9 cellular contexts compared by ENCODE assay signal in the genomic region with DNA sequence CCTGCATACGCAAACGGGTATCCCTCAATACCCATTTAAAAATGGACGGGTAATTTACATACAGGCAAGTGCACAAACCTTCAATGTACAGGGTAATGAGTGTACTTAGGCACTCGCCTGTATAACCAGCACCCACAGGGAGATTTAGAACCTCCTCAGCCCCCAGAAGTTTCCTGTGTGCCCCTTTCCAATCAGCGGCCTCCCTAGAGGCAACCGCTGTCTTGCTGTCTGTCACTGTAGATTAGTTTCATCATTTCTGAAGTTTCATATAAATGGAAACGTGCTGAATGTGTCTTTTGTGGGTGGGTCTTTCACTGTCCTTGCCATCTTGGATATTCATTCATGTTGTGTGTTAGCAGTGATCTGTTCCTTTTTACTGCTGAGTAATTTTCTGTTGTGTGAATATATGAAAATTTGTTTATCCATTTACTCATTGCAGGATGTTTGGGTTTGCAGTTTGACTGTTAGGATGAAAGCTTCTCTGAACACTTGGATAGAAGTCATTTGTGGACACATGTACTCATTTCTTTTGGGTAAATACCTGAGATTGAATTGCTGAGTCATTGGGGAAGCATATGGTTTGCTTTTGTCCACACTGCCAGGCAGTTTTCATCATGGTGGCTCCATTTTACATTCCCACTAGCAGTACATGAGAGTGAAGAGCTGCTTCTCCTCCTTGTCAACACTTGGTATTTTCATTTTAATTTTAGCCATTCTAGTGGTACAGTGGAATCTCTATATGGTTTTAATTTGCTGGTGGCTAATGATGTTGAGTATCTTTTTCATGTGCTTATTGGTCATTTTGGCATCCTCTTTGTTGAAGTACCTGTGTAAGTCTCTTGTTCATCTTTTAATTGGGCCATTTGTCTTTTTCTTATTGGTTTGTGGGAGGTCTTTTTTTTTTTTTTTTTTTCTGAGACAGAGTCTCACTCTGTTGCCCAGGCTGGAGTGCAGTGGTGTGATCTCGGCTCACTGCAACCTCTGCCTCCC. TPM values are rescaled to one million over a fixed set of nuclear protein-coding genes. Genes with fewer than 3 reads are reported as not detected.
DNase-seq lines count a peak whose midpoint lies in the region; ATAC-seq, FAIRE-seq and TF ChIP-seq lines count a peak whose summit lies in the region.
"Had no signal": no experiment of that assay in that cellular context is flagged by ENCODE, and none has a peak within 500 bp of the region (broad histone marks: within the 10 kb centered on the region; RNA-seq: fewer than 3 reads in every experiment).

No MANE protein-coding gene starts in this region.

- peaks cover 17 to 49% (median 24%) of the 10 kb centered on the region in 4 donors for H3K4me1 Mint-ChIP-seq in CD4-positive, CD25-positive, alpha-beta regulatory T cell

- no peak overlapping the region for H3K4me3 ChIP-seq in CD4-positive, CD25-positive, alpha-beta regulatory T cell (ENCODE audit: low read depth, low read length)
- H3K4me3 ChIP-seq in K562 = peak overlapping the region; percentile 21; the same call in 1 of the 2 replicates

- no TSS peak for BruUV-seq in K562 (replicated peaks; lab: Mats Ljungman, UMichigan)

- no peaks in the 10 kb centered on the region for H3K9me1 ChIP-seq in K562 (ENCODE audit: control insufficient read depth, insufficient read depth, low read length)

- TF ChIP-seq CTCF in K562 (IDR thresholded peaks at IDR 0.05 in 2 of 3, conservative IDR thresholded peaks at IDR 0.05 in 1 of 3; ENCODE audit: insufficient read depth in 2 of 3, low read depth in 1 of 3, low read length in 3 of 3) = no peak

- H4K20me1 ChIP-seq in K562 (replicated peaks; ENCODE audit: control insufficient read depth, insufficient read depth, low read length) = no peaks in the 10 kb centered on the region

- peaks cover 82% of the 10 kb centered on the region for H3K79me2 ChIP-seq in K562 (ENCODE audit: control insufficient read depth, insufficient read depth, low read length)

- POLR2A ChIA-PET in K562 (lab: Yijun Ruan, JAX) = interaction anchor here (0.6 to 3.8 kb wide), 4 partner anchors 9 to 14 kb away, joined by 4 to 34 read pairs (median 18); no protein-coding TSS in a partner anchor

- 7% methylated on average over 7 of the region's 8 CpGs for WGBS in K562 (ENCODE audit: insufficient coverage, low coverage, missing lambda C conversion rate)

- H3K4me1 ChIP-seq in CD4-positive, CD25-positive, alpha-beta regulatory T cell (ENCODE audit: control insufficient read depth, insufficient read depth, low read length, poor library complexity, severe bottlenecking) = peaks cover 47% of the 10 kb centered on the region
- H3K4me1 ChIP-seq in K562 (replicated peaks in 1 of 2; ENCODE audit: control insufficient read depth in 2 of 2, insufficient read depth in 2 of 2, low read length in 2 of 2) = peaks cover 67 to 82% of the 10 kb centered on the region in 2 experiments

- H3K9me3 ChIP-seq in CD4-positive, CD25-positive, alpha-beta regulatory T cell (ENCODE audit: control insufficient read depth in 2 of 2, low read length in 2 of 2) = no peaks in the 10 kb centered on the region
- no peaks in the 10 kb centered on the region for H3K9me3 ChIP-seq in K562 (replicated peaks; ENCODE audit: control insufficient read depth, insufficient read depth, low read depth, low read length)

- peak overlapping the region; percentile 80 to 85; a peak in 3 of 4 replicates for H3K9ac ChIP-seq in K562 (ENCODE audit: insufficient read depth in 1 of 2, low read depth in 2 of 2, low read length in 2 of 2)

- peak overlapping the region; percentile 80 for H3K4me2 ChIP-seq in K562 (ENCODE audit: insufficient read depth, low read length)

- no peak overlapping the region for H3K27ac ChIP-seq in CD4-positive, CD25-positive, alpha-beta regulatory T cell (ENCODE audit: insufficient read depth, low read length, poor library complexity, severe bottlenecking)
- peak overlapping the region; percentile 91 for H3K27ac ChIP-seq in K562 (ENCODE audit: extremely low read depth, low read depth, low read length)

- no peak for TF ChIP-seq EP300 in K562 (IDR thresholded peaks at IDR 0.05; ENCODE audit: low read length)

- peak overlapping the region; percentile 85 for H2AFZ ChIP-seq in K562 (ENCODE audit: low read depth, low read length)

- peaks cover 0 to 2% (median 0%) of the 10 kb centered on the region in 7 donors for H3K9me3 Mint-ChIP-seq in CD4-positive, CD25-positive, alpha-beta regulatory T cell

- TF ChIP-seq POLR2A in K562 (conservative IDR thresholded peaks at IDR 0.05) = no peak

- no peak for FAIRE-seq in K562 (lab: Jason Lieb, UNC)

- H3K27me3 Mint-ChIP-seq in CD4-positive, CD25-positive, alpha-beta regulatory T cell = no peaks in the 10 kb centered on the region

- ATAC-seq in CD4-positive, CD25-positive, alpha-beta regulatory T cell (ENCODE audit: low read depth in 2 of 2) = no peak
- peak; percentile 30 for ATAC-seq in GM18861 (IDR thresholded peaks at IDR 0.05; ENCODE audit: unreplicated experiment)
- peak; percentile 4; the same call in 2 of the 3 replicates for ATAC-seq in K562

- H3K36me3 Mint-ChIP-seq in CD4-positive, CD25-positive, alpha-beta regulatory T cell = peaks cover 7% of the 10 kb centered on the region

- no peaks in the 10 kb centered on the region for H3K36me3 ChIP-seq in CD4-positive, CD25-positive, alpha-beta regulatory T cell (ENCODE audit: control insufficient read depth, insufficient read depth, low read length)
- H3K36me3 ChIP-seq in K562 (ENCODE audit: control insufficient read depth, insufficient read depth, low read length) = peaks cover 3% of the 10 kb centered on the region; the same call in 1 of the 3 replicates

- CTCF ChIA-PET in K562 (lab: Yijun Ruan, JAX; ENCODE audit: low intra/inter-chr PET ratio) = interaction anchor here (0.7 kb wide), 1 partner anchor 94 kb away, joined by 4 read pairs; no protein-coding TSS in a partner anchor

- in situ Hi-C loops in K562 (cut with MboI) = loop anchor here (25.0 kb wide), 1 partner anchor 1652 kb away; a partner anchor contains a TSS

- peak overlapping the region; percentile 0 to 87 (median 79) for H3K27ac Mint-ChIP-seq in CD4-positive, CD25-positive, alpha-beta regulatory T cell

- no peaks in the 10 kb centered on the region for H3K27me3 ChIP-seq in CD4-positive, CD25-positive, alpha-beta regulatory T cell (ENCODE audit: control insufficient read depth, insufficient read depth, low read length)
- H3K27me3 ChIP-seq in K562 (ENCODE audit: control insufficient read depth in 2 of 2, insufficient read depth in 2 of 2, low read length in 2 of 2) = no peaks in the 10 kb centered on the region

- DNase-seq in CD4-positive, CD25-positive, alpha-beta regulatory T cell = peak in 1 of 3 donors; percentile 55
- DNase-seq in M059J (ENCODE audit: low read depth) (peak; percentile 54), K562 (ENCODE audit: extremely low read depth in 1 of 4, low spot score in 3 of 4) (peak in 1 of 4 experiments; percentile 56), DMS79 (lab: John Stamatoyannopoulos, UW) (no peak), DMS153 treated with DMSO at 0.1 percent for 48 hours (lab: John Stamatoyannopoulos, UW; ENCODE audit: unreplicated experiment) (no peak), activated gamma-delta T cell treated with Interleukin-2 at 50 U/mL for 16 hours (no peak), NCI-H1048 (lab: John Stamatoyannopoulos, UW) (no peak)
- DNase-seq: NCI-H526 treated with DMSO at 0.1 percent for 48 hours had no signal

- TF ChIP-seq RAD21 in K562 (CRISPR knock-in tag; conservative IDR thresholded peaks at IDR 0.05 in 1 of 2, IDR thresholded peaks at IDR 0.05 in 1 of 2) = no peak

- intact Hi-C loops in K562 (cut with micrococcal nuclease) = no loop called here

- H3K4me3 Mint-ChIP-seq in CD4-positive, CD25-positive, alpha-beta regulatory T cell = peak overlapping the region in 2 of 4 donors; percentile 54 to 87

TF ChIP-seq in K562, 482 proteins besides CTCF, POLR2A, EP300 and RAD21 (continues in another document):
- no peak for TF ChIP-seq ZNF586 (CRISPR knock-in tag; conservative IDR thresholded peaks at IDR 0.05)
- TF ChIP-seq ZNF253 (CRISPR knock-in tag; conservative IDR thresholded peaks at IDR 0.05) = no peak
- TF ChIP-seq, protein P1, sequence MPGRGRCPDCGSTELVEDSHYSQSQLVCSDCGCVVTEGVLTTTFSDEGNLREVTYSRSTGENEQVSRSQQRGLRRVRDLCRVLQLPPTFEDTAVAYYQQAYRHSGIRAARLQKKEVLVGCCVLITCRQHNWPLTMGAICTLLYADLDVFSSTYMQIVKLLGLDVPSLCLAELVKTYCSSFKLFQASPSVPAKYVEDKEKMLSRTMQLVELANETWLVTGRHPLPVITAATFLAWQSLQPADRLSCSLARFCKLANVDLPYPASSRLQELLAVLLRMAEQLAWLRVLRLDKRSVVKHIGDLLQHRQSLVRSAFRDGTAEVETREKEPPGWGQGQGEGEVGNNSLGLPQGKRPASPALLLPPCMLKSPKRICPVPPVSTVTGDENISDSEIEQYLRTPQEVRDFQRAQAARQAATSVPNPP (IDR thresholded peaks at IDR 0.05; ENCODE audit: borderline replicate concordance, insufficient read depth, insufficient read length) = no peak

RNA-seq across cellular contexts. Expression of a gene that starts 2.1 kb away (rescaled TPM):
- total RNA-seq in CD4-positive, CD25-positive, alpha-beta regulatory T cell = 233 TPM
- polyA plus RNA-seq in CD4-positive, CD25-positive, alpha-beta regulatory T cell = 10 to 100 TPM; 33.1 to 52.3 (median 46.6) TPM
- total RNA-seq in M059J (2014; rRNA removed; shearing (Covaris generic)) = 10.5 and 17.4 TPM in 2 replicates
- total RNA-seq in K562 (2011; cell fraction: chromatin; rRNA removed; ENCODE audit: low replicate concordance) = 155 and 371 TPM in 2 replicates
- total RNA-seq in K562 (2011; cell fraction: nucleolus; rRNA removed) = 245 and 277 TPM in 2 replicates
- total RNA-seq in K562 (2011; cell fraction: nucleoplasm; rRNA removed) = 151 and 184 TPM in 2 replicates
- total RNA-seq in K562 (2014; rRNA removed) (59.0 and 73.5 TPM in 2 replicates), K562 (2014; rRNA removed; fragmentation: Illumina TruSeq; extraction: Trizol) (15.9 and 19.0 TPM in 2 replicates), K562 (2015; rRNA removed; fragmentation: Illumina TruSeq; extraction: Trizol) (28.6 and 29.9 TPM in 2 replicates), K562 (2021) (104 and 108 TPM in 2 replicates)
- polyA plus RNA-seq in K562 (2011; rRNA removed) (28.6 and 31.0 TPM in 2 replicates), K562 (2014; fragmentation: Illumina TruSeq; extraction: Trizol) (26.4 and 37.3 TPM in 2 replicates), K562 (2014; fragmentation: Nextera tagmentation; extraction: Ambion mirVana) (1 to 10 TPM; 2.3 to 2.4 TPM), K562 (2014; rRNA removed) (49.4 and 64.0 TPM in 2 replicates)
- polyA plus RNA-seq in K562 (2011; cell fraction: cytosol; rRNA removed) = 19.2 and 48.3 TPM in 2 replicates
- 193 and 347 TPM in 2 replicates for polyA plus RNA-seq in K562 (2011; cell fraction: nucleus; rRNA removed)
- polyA plus RNA-seq in K562 (2012) = 53.4 and 59.6 TPM in 2 replicates
- 27.7 and 54.0 TPM in 2 replicates for polyA minus RNA-seq in K562 (2011; rRNA and poly(A)+ RNA removed)
- polyA minus RNA-seq in K562 (2011; cell fraction: cytosol; rRNA and poly(A)+ RNA removed) = 42.4 and 51.4 TPM in 2 replicates
- 109 TPM in 2 replicates for polyA minus RNA-seq in K562 (2011; cell fraction: nucleus; rRNA and poly(A)+ RNA removed)

Comparison
In these comparisons a context has a peak if more than half of its experiments do, and no peak if none do; other contexts are left out.
1. ATAC-seq: peak in GM18861 (single experiment) and K562 (single experiment); none in CD4-positive, CD25-positive, alpha-beta regulatory T cell (0 of 2).